In genomic region chrY:17202395-17202794, GRCh38 we compare ENCODE assay signal across 7 cellular contexts.
"Had no signal": no experiment of that assay in that cellular context is flagged by ENCODE, and none has a peak within 500 bp of the region (broad histone marks: within the 10 kb centered on the region; RNA-seq: fewer than 3 reads in every experiment).

No MANE protein-coding gene starts in this region.

- H3K9ac ChIP-seq: KMS-11 had no signal

- H3K4me2 ChIP-seq: KMS-11 had no signal

- H3K27ac ChIP-seq: HL-60, KMS-11 had no signal

- FAIRE-seq: HTR-8/SVneo, K562 had no signal

- ATAC-seq: K562 had no signal

- DNase-seq: IMR-90, KBM-7, KG1 had no signal

- H3K4me3 ChIP-seq: K562 had no signal
